ENCODE assay signal across 14 cellular contexts in the genomic region with DNA sequence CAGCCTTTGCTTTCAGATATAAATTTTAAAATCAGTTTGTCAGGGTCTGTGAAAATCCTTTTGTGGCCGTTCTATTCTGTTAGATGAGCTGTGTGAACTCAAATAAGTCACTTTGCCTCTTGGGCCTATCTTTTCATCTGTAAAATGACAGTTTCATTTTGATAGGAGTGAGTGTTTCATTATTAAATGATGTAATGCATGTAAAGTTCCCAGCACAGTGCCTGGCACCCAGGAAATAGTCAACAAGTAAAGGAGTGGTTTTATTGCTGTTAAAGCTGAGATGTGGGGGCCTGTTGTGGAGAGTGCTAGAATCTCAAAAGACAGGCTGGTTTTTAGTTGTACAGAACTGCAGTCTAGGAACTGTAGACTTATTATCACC.
DNase-seq lines count a peak whose midpoint lies in the region; ATAC-seq and TF ChIP-seq lines count a peak whose summit lies in the region.
"Had no signal": no experiment of that assay in that cellular context is flagged by ENCODE, and none has a peak within 500 bp of the region (broad histone marks: within the 10 kb centered on the region; RNA-seq: fewer than 3 reads in every experiment).

No MANE protein-coding gene starts in this region.

- H3K9me3 Mint-ChIP-seq in effector memory CD8-positive, alpha-beta T cell = no peaks in the 10 kb centered on the region
- H3K9me3 Mint-ChIP-seq: activated B cell treated with CpG ODN at 0.5 μM for 24 hours had no signal

- H3K36me3 Mint-ChIP-seq in effector memory CD8-positive, alpha-beta T cell (ENCODE audit: insufficient read depth) = no peaks in the 10 kb centered on the region

- H3K4me1 Mint-ChIP-seq in effector memory CD8-positive, alpha-beta T cell (ENCODE audit: low read depth in 2 of 2) = peaks cover 33 to 38% of the 10 kb centered on the region in 2 donors

- intact Hi-C loops in posterior vena cava (cut with DNase I) = no loop called here

- ATAC-seq in GM19035 (IDR thresholded peaks at IDR 0.05; ENCODE audit: unreplicated experiment) (peak; percentile 47), HG03460 (IDR thresholded peaks at IDR 0.05; ENCODE audit: unreplicated experiment) (no peak), SK-N-SH treated with all-trans-retinoic acid at 6 μM for 48 hours (no peak)
- ATAC-seq in effector memory CD8-positive, alpha-beta T cell (replicated peaks) = peak; percentile 93
- ATAC-seq: left lobe of liver had no signal

- peak overlapping the region; percentile 84 to 98 for H3K27ac Mint-ChIP-seq in effector memory CD8-positive, alpha-beta T cell
- H3K27ac Mint-ChIP-seq: activated B cell treated with CpG ODN at 0.5 μM for 24 hours had no signal

- peak overlapping the region; percentile 60 to 63 for H3K4me3 Mint-ChIP-seq in effector memory CD8-positive, alpha-beta T cell
- H3K4me3 Mint-ChIP-seq: activated B cell treated with CpG ODN at 0.5 μM for 24 hours had no signal

- peak; percentile 12 for DNase-seq in GM10266 (ENCODE audit: extremely low spot score)
- DNase-seq in effector memory CD8-positive, alpha-beta T cell = peak in 1 of 3 experiments; percentile 23
- DNase-seq in posterior vena cava (ENCODE audit: low spot score) = no peak
- no peak for DNase-seq in SKM-1 (lab: John Stamatoyannopoulos, UW; ENCODE audit: unreplicated experiment)
- DNase-seq: activated B cell treated with CpG ODN at 0.5 μM for 24 hours, erythroblast, NCI-H1092, NCI-H446, SK-N-SH had no signal

- no peaks in the 10 kb centered on the region for H3K9me3 ChIP-seq in KOPT-K1 (ENCODE audit: insufficient read depth, low read length, poor library complexity, severe bottlenecking)
- H3K9me3 ChIP-seq: SK-N-SH had no signal

- peak overlapping the region; percentile 39 for H3K27ac ChIP-seq in KOPT-K1 (ENCODE audit: low read depth, low read length, poor library complexity, severe bottlenecking)

- no peak for TF ChIP-seq CTCF in GM10266 (IDR thresholded peaks at IDR 0.05; ENCODE audit: control insufficient read depth, insufficient read depth, low read depth, missing control alignments)

- H3K27me3 Mint-ChIP-seq in effector memory CD8-positive, alpha-beta T cell = no peaks in the 10 kb centered on the region

- H3K36me3 ChIP-seq in KOPT-K1 (ENCODE audit: insufficient read depth, low read length) = no peaks in the 10 kb centered on the region

TF ChIP-seq in SK-N-SH treated with all-trans-retinoic acid at 6 μM for 48 hours, 23 proteins besides CTCF, POLR2A, EP300 and RAD21:
- TF ChIP-seq, protein P1, sequence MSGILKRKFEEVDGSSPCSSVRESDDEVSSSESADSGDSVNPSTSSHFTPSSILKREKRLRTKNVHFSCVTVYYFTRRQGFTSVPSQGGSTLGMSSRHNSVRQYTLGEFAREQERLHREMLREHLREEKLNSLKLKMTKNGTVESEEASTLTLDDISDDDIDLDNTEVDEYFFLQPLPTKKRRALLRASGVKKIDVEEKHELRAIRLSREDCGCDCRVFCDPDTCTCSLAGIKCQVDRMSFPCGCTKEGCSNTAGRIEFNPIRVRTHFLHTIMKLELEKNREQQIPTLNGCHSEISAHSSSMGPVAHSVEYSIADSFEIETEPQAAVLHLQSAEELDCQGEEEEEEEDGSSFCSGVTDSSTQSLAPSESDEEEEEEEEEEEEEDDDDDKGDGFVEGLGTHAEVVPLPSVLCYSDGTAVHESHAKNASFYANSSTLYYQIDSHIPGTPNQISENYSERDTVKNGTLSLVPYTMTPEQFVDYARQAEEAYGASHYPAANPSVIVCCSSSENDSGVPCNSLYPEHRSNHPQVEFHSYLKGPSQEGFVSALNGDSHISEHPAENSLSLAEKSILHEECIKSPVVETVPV (CRISPR knock-in tag; IDR thresholded peaks at IDR 0.05) = no peak
- no peak for TF ChIP-seq ZNF70 (CRISPR knock-in tag; IDR thresholded peaks at IDR 0.05)
TF ChIP-seq in SK-N-SH treated with all-trans-retinoic acid at 6 μM for 48 hours: peak in this region for 0.

Comparison
In these comparisons a context has a peak if more than half of its experiments do, and no peak if none do; other contexts are left out.
1. ATAC-seq: peak in GM19035 (single experiment) and effector memory CD8-positive, alpha-beta T cell (single experiment); none in HG03460 (single experiment) and SK-N-SH treated with all-trans-retinoic acid at 6 μM for 48 hours (single experiment).